In the genomic region with DNA sequence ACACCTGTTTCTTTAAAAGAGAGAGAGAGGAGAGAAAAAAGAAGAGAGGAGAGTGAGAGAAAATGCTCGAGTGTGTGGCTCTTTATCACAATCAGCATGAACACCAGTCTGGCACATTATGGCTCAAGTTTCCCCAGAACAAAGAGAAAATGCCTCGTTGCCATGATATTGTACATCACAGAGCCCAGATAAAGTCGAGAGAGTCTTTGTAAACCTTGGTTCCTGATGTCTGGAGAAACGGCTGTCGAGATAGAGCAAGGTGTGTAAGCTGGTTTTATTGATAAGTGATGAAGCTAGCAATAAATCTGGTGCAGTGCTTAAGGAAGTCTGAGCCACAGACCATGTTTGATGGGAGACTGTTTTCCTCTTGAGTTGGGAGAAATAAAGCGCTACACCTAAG, we compare ENCODE assay signal across 24 cellular contexts.
A peak's percentile ranks its signal among the peaks of the same experiment; 100 is the strongest.
DNase-seq lines count a peak whose midpoint lies in the region; FAIRE-seq and TF ChIP-seq lines count a peak whose summit lies in the region.
"Had no signal": no experiment of that assay in that cellular context is flagged by ENCODE, and none has a peak within 500 bp of the region (broad histone marks: within the 10 kb centered on the region; RNA-seq: fewer than 3 reads in every experiment).

No MANE protein-coding gene starts in this region.

- peaks cover 41% of the 10 kb centered on the region for H3K4me1 Mint-ChIP-seq in chondrocyte (ENCODE audit: low read depth)
- H3K4me1 Mint-ChIP-seq in mesothelial cell of epicardium, result peaks cover 37% of the 10 kb centered on the region
- peaks cover 32% of the 10 kb centered on the region for H3K4me1 Mint-ChIP-seq in type B pancreatic cell (ENCODE audit: unreplicated experiment)
- H3K4me1 Mint-ChIP-seq in activated T-helper 1 cell treated with anti-CD3 and anti-CD28 coated beads, Interleukin-12 subunit alpha, Interleukin-12 subunit beta, Interleukin-2, Interleukin-4 antibody, amounts not matched to agents 30 ng/mL and 10 ng/mL and 1 ng/mL, durations not matched to agents 14 hours and 24 hours and 36 hours (ENCODE audit: low read depth), result no peaks in the 10 kb centered on the region
- H3K4me1 Mint-ChIP-seq: stimulated activated memory B cell treated with anti-CD40 and anti-IgM and Interleukin-4, amounts not matched to agents 10 μg/mL and 1 μg/mL and 100 μg/mL, for 72 hours had no signal

- H3K9me3 Mint-ChIP-seq in chondrocyte (ENCODE audit: low read depth), result peaks cover 3% of the 10 kb centered on the region
- H3K9me3 Mint-ChIP-seq in mesothelial cell of epicardium, result peaks cover 6% of the 10 kb centered on the region
- H3K9me3 Mint-ChIP-seq in type B pancreatic cell, result no peaks in the 10 kb centered on the region
- H3K9me3 Mint-ChIP-seq in activated T-helper 1 cell treated with anti-CD3 and anti-CD28 coated beads, Interleukin-12 subunit alpha, Interleukin-12 subunit beta, Interleukin-2, Interleukin-4 antibody, amounts not matched to agents 30 ng/mL and 10 ng/mL and 1 ng/mL, durations not matched to agents 14 hours and 24 hours and 36 hours, result no peaks in the 10 kb centered on the region
- H3K9me3 Mint-ChIP-seq: activated naive CD4-positive, alpha-beta T cell treated with anti-CD3 and anti-CD28 coated beads for 36 hours; stimulated activated memory B cell treated with anti-CD40 and anti-IgM and Interleukin-4, amounts not matched to agents 10 μg/mL and 1 μg/mL and 100 μg/mL, for 72 hours had no signal

- H3K27ac ChIP-seq in cardiac muscle cell (peak overlapping the region; percentile 57), right atrium auricular region (no peak overlapping the region), kidney (ENCODE audit: low read depth in 2 of 2, low read length in 2 of 2) (no peak overlapping the region)
- H3K27ac ChIP-seq: suprapubic skin had no signal

- H3K27me3 Mint-ChIP-seq in chondrocyte (ENCODE audit: low read depth) (no peaks in the 10 kb centered on the region), mesothelial cell of epicardium (ENCODE audit: low read depth) (no peaks in the 10 kb centered on the region), type B pancreatic cell (no peaks in the 10 kb centered on the region)
- H3K27me3 Mint-ChIP-seq in activated T-helper 1 cell treated with anti-CD3 and anti-CD28 coated beads, Interleukin-12 subunit alpha, Interleukin-12 subunit beta, Interleukin-2, Interleukin-4 antibody, amounts not matched to agents 30 ng/mL and 10 ng/mL and 1 ng/mL, durations not matched to agents 14 hours and 24 hours and 36 hours (ENCODE audit: insufficient read depth), result peaks cover 5% of the 10 kb centered on the region

- FAIRE-seq in kidney (lab: Jason Lieb, UNC), result no peak
- FAIRE-seq: bronchial epithelial cell, endometrium had no signal

- H3K9me3 ChIP-seq in cardiac muscle cell (ENCODE audit: low read depth), result no peaks in the 10 kb centered on the region
- no peaks in the 10 kb centered on the region for H3K9me3 ChIP-seq in right atrium auricular region
- H3K9me3 ChIP-seq in kidney (ENCODE audit: control insufficient read depth in 1 of 2, low read length in 2 of 2), result no peaks in the 10 kb centered on the region
- H3K9me3 ChIP-seq: BE2C, suprapubic skin had no signal

- peaks cover 10% of the 10 kb centered on the region for H3K4me1 ChIP-seq in cardiac muscle cell (ENCODE audit: low read depth)
- peaks cover 0 to 19% of the 10 kb centered on the region in 2 donors for H3K4me1 ChIP-seq in right atrium auricular region
- H3K4me1 ChIP-seq in kidney (ENCODE audit: control insufficient read depth in 1 of 2, insufficient read depth in 1 of 2, low read depth in 1 of 2, low read length in 2 of 2), result peaks cover 0 to 6% of the 10 kb centered on the region in 2 donors
- H3K4me1 ChIP-seq: suprapubic skin had no signal

- H3K27me3 ChIP-seq in cardiac muscle cell (no peaks in the 10 kb centered on the region), right atrium auricular region (no peaks in the 10 kb centered on the region)
- H3K27me3 ChIP-seq: BE2C, suprapubic skin had no signal

- H3K27ac Mint-ChIP-seq in chondrocyte (ENCODE audit: unreplicated experiment), result peak overlapping the region; percentile 35
- H3K27ac Mint-ChIP-seq in mesothelial cell of epicardium, result peak overlapping the region; percentile 31
- H3K27ac Mint-ChIP-seq in type B pancreatic cell, result peak overlapping the region; percentile 1
- no peak overlapping the region for H3K27ac Mint-ChIP-seq in activated T-helper 1 cell treated with anti-CD3 and anti-CD28 coated beads, Interleukin-12 subunit alpha, Interleukin-12 subunit beta, Interleukin-2, Interleukin-4 antibody, amounts not matched to agents 30 ng/mL and 10 ng/mL and 1 ng/mL, durations not matched to agents 14 hours and 24 hours and 36 hours
- H3K27ac Mint-ChIP-seq: activated naive CD4-positive, alpha-beta T cell treated with anti-CD3 and anti-CD28 coated beads for 36 hours; stimulated activated memory B cell treated with anti-CD40 and anti-IgM and Interleukin-4, amounts not matched to agents 10 μg/mL and 1 μg/mL and 100 μg/mL, for 72 hours had no signal

- intact Hi-C loops in kidney (cut with DNase I), result no loop called here
- intact Hi-C loops in activated T-helper 1 cell treated with anti-CD3 and anti-CD28 coated beads, Interleukin-12 subunit alpha, Interleukin-12 subunit beta, Interleukin-2, Interleukin-4 antibody, amounts not matched to agents 30 ng/mL and 10 ng/mL and 1 ng/mL, durations not matched to agents 14 hours and 24 hours and 36 hours (cut with micrococcal nuclease), result no loop called here

- H3K4me3 ChIP-seq in cardiac muscle cell, result no peak overlapping the region
- H3K4me3 ChIP-seq in right atrium auricular region, result no peak overlapping the region
- no peak overlapping the region for H3K4me3 ChIP-seq in kidney (ENCODE audit: low read length in 2 of 2)
- H3K4me3 ChIP-seq: suprapubic skin had no signal

- H3K36me3 ChIP-seq in cardiac muscle cell, result no peaks in the 10 kb centered on the region
- no peaks in the 10 kb centered on the region for H3K36me3 ChIP-seq in right atrium auricular region
- no peaks in the 10 kb centered on the region for H3K36me3 ChIP-seq in kidney (ENCODE audit: control insufficient read depth in 1 of 2, insufficient read depth in 2 of 2, low read length in 2 of 2)
- H3K36me3 ChIP-seq: BE2C, suprapubic skin had no signal

- H3K36me3 Mint-ChIP-seq in chondrocyte (ENCODE audit: low read depth) (no peaks in the 10 kb centered on the region), mesothelial cell of epicardium (no peaks in the 10 kb centered on the region), type B pancreatic cell (no peaks in the 10 kb centered on the region)
- no peaks in the 10 kb centered on the region for H3K36me3 Mint-ChIP-seq in activated T-helper 1 cell treated with anti-CD3 and anti-CD28 coated beads, Interleukin-12 subunit alpha, Interleukin-12 subunit beta, Interleukin-2, Interleukin-4 antibody, amounts not matched to agents 30 ng/mL and 10 ng/mL and 1 ng/mL, durations not matched to agents 14 hours and 24 hours and 36 hours (ENCODE audit: low read depth)
- H3K36me3 Mint-ChIP-seq: stimulated activated memory B cell treated with anti-CD40 and anti-IgM and Interleukin-4, amounts not matched to agents 10 μg/mL and 1 μg/mL and 100 μg/mL, for 72 hours had no signal

- no peak overlapping the region for H3K9ac ChIP-seq in kidney (ENCODE audit: low read length in 2 of 2)

- H3K4me3 Mint-ChIP-seq in chondrocyte (ENCODE audit: unreplicated experiment) (no peak overlapping the region), mesothelial cell of epicardium (no peak overlapping the region), type B pancreatic cell (peak overlapping the region; percentile 24)
- H3K4me3 Mint-ChIP-seq in activated T-helper 1 cell treated with anti-CD3 and anti-CD28 coated beads, Interleukin-12 subunit alpha, Interleukin-12 subunit beta, Interleukin-2, Interleukin-4 antibody, amounts not matched to agents 30 ng/mL and 10 ng/mL and 1 ng/mL, durations not matched to agents 14 hours and 24 hours and 36 hours, result no peak overlapping the region
- H3K4me3 Mint-ChIP-seq: activated naive CD4-positive, alpha-beta T cell treated with anti-CD3 and anti-CD28 coated beads for 36 hours; H9; stimulated activated memory B cell treated with anti-CD40 and anti-IgM and Interleukin-4, amounts not matched to agents 10 μg/mL and 1 μg/mL and 100 μg/mL, for 72 hours had no signal

- peak in 1 of 2 donors; percentile 12 for DNase-seq in cardiac muscle cell (ENCODE audit: low read depth in 1 of 2, low spot score in 1 of 2)
- no peak for DNase-seq in right atrium auricular region (ENCODE audit: low spot score)
- no peak for DNase-seq in chondrocyte (ENCODE audit: low spot score)
- DNase-seq in mesothelial cell of epicardium (ENCODE audit: low spot score in 2 of 2, unreplicated experiment in 2 of 2), result no peak
- DNase-seq in type B pancreatic cell (ENCODE audit: extremely low spot score, unreplicated experiment), result no peak
- no peak for DNase-seq in kidney
- no peak for DNase-seq in activated T-helper 1 cell treated with anti-CD3 and anti-CD28 coated beads, Interleukin-12 subunit alpha, Interleukin-12 subunit beta, Interleukin-2, Interleukin-4 antibody, amounts not matched to agents 30 ng/mL and 10 ng/mL and 1 ng/mL, durations not matched to agents 14 hours and 24 hours and 36 hours (ENCODE audit: low spot score)
- no peak for DNase-seq in activated CD8-positive, alpha-beta memory T cell treated with anti-CD3 and anti-CD28 coated beads for 24 hours
- DNase-seq: activated CD4-positive, alpha-beta T cell treated with anti-CD3 and anti-CD28 coated beads for 48 hours; activated naive CD4-positive, alpha-beta T cell treated with anti-CD3 and anti-CD28 coated beads for 36 hours; activated T-cell treated with anti-CD3 and anti-CD28 coated beads, Interleukin-2, amount 50 U/mL, for 48 hours; BE2C; cortex of kidney; H9; Karpas-422; MV-4-11; NCI-H1694 treated with DMSO at 0.1 percent for 48 hours; NK-92 treated with Interleukin-12 subunit alpha and Interleukin-12 subunit beta, amount 100 ng/mL, for 24 hours; occipital lobe; stimulated activated CD4-positive, alpha-beta T cell treated with anti-CD3 and anti-CD28 coated beads, Interleukin-4, amount 100 ng/mL, for 1 hour had no signal

- no peak for TF ChIP-seq CTCF in cardiac muscle cell (IDR thresholded peaks at IDR 0.05; ENCODE audit: low read depth, low read length)
- TF ChIP-seq CTCF in right atrium auricular region (IDR thresholded peaks at IDR 0.05), result no peak
- no peak for TF ChIP-seq CTCF in chondrocyte (IDR thresholded peaks at IDR 0.05)
- no peak for TF ChIP-seq CTCF in mesothelial cell of epicardium (IDR thresholded peaks at IDR 0.05; ENCODE audit: unreplicated experiment)
- TF ChIP-seq CTCF in type B pancreatic cell (conservative IDR thresholded peaks at IDR 0.05), result no peak
- no peak for TF ChIP-seq CTCF in kidney (IDR thresholded peaks at IDR 0.05; ENCODE audit: borderline replicate concordance, extremely low read depth, insufficient read depth)
